8 cellular contexts compared by ENCODE assay signal in the genomic region with DNA sequence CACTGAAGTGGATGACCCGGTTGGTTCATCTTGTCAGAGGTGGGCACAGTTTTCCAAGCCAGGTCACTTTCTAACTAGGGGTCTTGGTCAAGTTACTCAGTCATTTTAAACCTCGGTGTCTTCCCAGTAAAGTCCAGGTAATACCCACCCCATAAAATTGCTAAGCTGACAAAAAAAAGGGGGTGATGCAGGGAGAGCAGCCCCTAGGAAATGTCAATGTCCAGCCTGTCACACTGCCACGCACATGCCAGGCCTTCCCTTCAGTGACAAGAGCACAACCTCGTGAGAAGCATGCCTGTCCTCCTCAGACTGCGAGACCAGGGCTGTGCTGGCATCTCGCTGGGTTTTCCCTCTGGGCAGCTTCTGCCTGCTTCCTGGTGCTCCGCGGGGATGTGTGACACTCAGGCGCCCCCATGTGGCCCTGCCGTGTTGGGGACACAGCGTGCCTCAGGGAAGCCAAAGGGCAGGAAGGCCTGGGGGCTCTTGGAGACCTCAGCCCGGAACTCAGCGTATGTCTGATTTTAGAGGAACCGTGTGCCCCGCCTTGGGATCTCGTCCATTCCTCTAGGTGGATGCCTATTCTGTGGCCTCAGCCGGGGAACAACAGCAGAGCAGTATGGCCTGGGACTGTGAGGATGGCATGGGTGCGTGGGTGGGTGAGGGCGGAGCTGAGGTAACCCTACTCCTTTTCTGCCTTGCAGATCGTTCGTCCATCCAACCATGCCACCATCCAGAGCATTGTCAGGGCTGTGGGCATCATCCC. TPM values are rescaled to one million over a fixed set of nuclear protein-coding genes. Genes with fewer than 3 reads are reported as not detected.
DNase-seq lines count a peak whose midpoint lies in the region; ATAC-seq and TF ChIP-seq lines count a peak whose summit lies in the region.

No MANE protein-coding gene starts in this region.

- no peaks in the 10 kb centered on the region for H3K36me3 ChIP-seq in GM06990 (ENCODE audit: control insufficient read depth, insufficient read depth, low read length)

- POLR2A ChIA-PET in activated CD4-positive, alpha-beta memory T cell treated with anti-CD3 and anti-CD28 coated beads, Interleukin-2, amount 10 ng/mL, durations not matched to agents 7 days and 5 days (lab: Charles Lee), result interaction anchor here (0.7 to 2.4 kb wide), 4 partner anchors 52 to 287 kb away, joined by 3 to 10 read pairs (median 4); no protein-coding TSS in a partner anchor

- no peak overlapping the region for H3K4me3 Mint-ChIP-seq in activated CD4-positive, alpha-beta memory T cell treated with anti-CD3 and anti-CD28 coated beads, Interleukin-2, amount 10 ng/mL, durations not matched to agents 7 days and 5 days

- H3K9me3 Mint-ChIP-seq in activated CD4-positive, alpha-beta memory T cell treated with anti-CD3 and anti-CD28 coated beads, Interleukin-2, amount 10 ng/mL, durations not matched to agents 7 days and 5 days, result no peaks in the 10 kb centered on the region

- no peak overlapping the region for H3K4me3 ChIP-seq in GM06990 (replicated peaks; ENCODE audit: low read depth, low read length)

- peak; percentile 93 for TF ChIP-seq CTCF in GM06990 (IDR thresholded peaks at IDR 0.05; ENCODE audit: insufficient read depth, low read length, poor library complexity, severe bottlenecking)

- H3K27me3 Mint-ChIP-seq in activated CD4-positive, alpha-beta memory T cell treated with anti-CD3 and anti-CD28 coated beads, Interleukin-2, amount 10 ng/mL, durations not matched to agents 7 days and 5 days, result no peaks in the 10 kb centered on the region

- ATAC-seq in HG02852 (IDR thresholded peaks at IDR 0.05; ENCODE audit: unreplicated experiment) (peak; percentile 66), HG03457 (IDR thresholded peaks at IDR 0.05; ENCODE audit: unreplicated experiment) (no peak)

- peaks cover 16% of the 10 kb centered on the region for H3K4me1 Mint-ChIP-seq in activated CD4-positive, alpha-beta memory T cell treated with anti-CD3 and anti-CD28 coated beads, Interleukin-2, amount 10 ng/mL, durations not matched to agents 7 days and 5 days

- CTCF ChIA-PET in activated CD4-positive, alpha-beta memory T cell treated with anti-CD3 and anti-CD28 coated beads, Interleukin-2, amount 10 ng/mL, durations not matched to agents 7 days and 5 days (lab: Charles Lee), result interaction anchor here (1.0 to 9.3 kb wide), 10 partner anchors 15 to 319 kb away, joined by 3 to 128 read pairs (median 5); no protein-coding TSS in a partner anchor

- peak; percentile 48 for DNase-seq in GM06990 (ENCODE audit: extremely low read depth, insufficient read length)
- peak; percentile 27 for DNase-seq in NCI-H510A treated with DMSO at 0.1 percent for 48 hours (lab: John Stamatoyannopoulos, UW)
- DNase-seq in activated CD4-positive, alpha-beta memory T cell treated with anti-CD3 and anti-CD28 coated beads, Interleukin-2, amount 10 ng/mL, durations not matched to agents 7 days and 5 days, result peak; percentile 79
- peak; percentile 88 for DNase-seq in ecto neural progenitor cell (ENCODE audit: low spot score)
- peak; percentile 73 to 80 for DNase-seq in lung microvascular endothelial cell (ENCODE audit: low read depth in 2 of 2)
- DNase-seq in stimulated activated CD8-positive, alpha-beta memory T cell treated with anti-CD3 and anti-CD28 coated beads, Interleukin-12 subunit alpha, Interleukin-12 subunit beta, amount 100 ng/mL, for 4 hours (ENCODE audit: low read depth), result peak; percentile 66

- no peaks in the 10 kb centered on the region; the same call in 1 of the 2 replicates for H3K27me3 ChIP-seq in GM06990 (replicated peaks; ENCODE audit: control insufficient read depth, insufficient read depth, low read length)

- no peaks in the 10 kb centered on the region for H3K36me3 Mint-ChIP-seq in activated CD4-positive, alpha-beta memory T cell treated with anti-CD3 and anti-CD28 coated beads, Interleukin-2, amount 10 ng/mL, durations not matched to agents 7 days and 5 days (ENCODE audit: low read depth)

- H3K27ac Mint-ChIP-seq in activated CD4-positive, alpha-beta memory T cell treated with anti-CD3 and anti-CD28 coated beads, Interleukin-2, amount 10 ng/mL, durations not matched to agents 7 days and 5 days, result peak overlapping the region; percentile 63

RNA-seq across cellular contexts. Expression of gene GDF2, which starts 10.2 kb away (rescaled TPM):
- total RNA-seq in activated CD4-positive, alpha-beta memory T cell treated with anti-CD3 and anti-CD28 coated beads, Interleukin-2, amount 10 ng/mL, durations not matched to agents 7 days and 5 days, result not detected
- not detected in 2 replicates for total RNA-seq in lung microvascular endothelial cell

RNA-seq across cellular contexts. Expression of gene GDF10, which starts 12.1 kb away (rescaled TPM):
- not detected for total RNA-seq in activated CD4-positive, alpha-beta memory T cell treated with anti-CD3 and anti-CD28 coated beads, Interleukin-2, amount 10 ng/mL, durations not matched to agents 7 days and 5 days
- total RNA-seq in lung microvascular endothelial cell, result under 0.01 TPM in 1 of 2 replicates, not detected in the other

RNA-seq across cellular contexts. Expression of gene RBP3, which starts 36.1 kb away (rescaled TPM):
- not detected for total RNA-seq in activated CD4-positive, alpha-beta memory T cell treated with anti-CD3 and anti-CD28 coated beads, Interleukin-2, amount 10 ng/mL, durations not matched to agents 7 days and 5 days
- total RNA-seq in lung microvascular endothelial cell, result not detected in 2 replicates

Comparison
In these comparisons a context has a peak if more than half of its experiments do, and no peak if none do; other contexts are left out.
1. DNase-seq: peak in every context shown above with its lines; median percentile 88 in ecto neural progenitor cell; 79 in activated CD4-positive, alpha-beta memory T cell treated with anti-CD3 and anti-CD28 coated beads, Interleukin-2, amount 10 ng/mL, durations not matched to agents 7 days and 5 days; 76 in lung microvascular endothelial cell; 66 in stimulated activated CD8-positive, alpha-beta memory T cell treated with anti-CD3 and anti-CD28 coated beads, Interleukin-12 subunit alpha, Interleukin-12 subunit beta, amount 100 ng/mL, for 4 hours; 48 in GM06990; 27 in NCI-H510A treated with DMSO at 0.1 percent for 48 hours.